ENCODE assay signal across 1 cellular context in genomic region chr21:36052860-36053766, GRCh38.
TF ChIP-seq lines count a peak whose summit lies in the region.

No MANE protein-coding gene starts in this region.

TF ChIP-seq in WTC11, 78 proteins besides CTCF, POLR2A, EP300 and RAD21 (continued from another document):
- TF ChIP-seq ATF6 (CRISPR knock-in tag; IDR thresholded peaks at IDR 0.05) (no peak), MLX (CRISPR knock-in tag; IDR thresholded peaks at IDR 0.05) (no peak), HMGA2 (CRISPR knock-in tag; IDR thresholded peaks at IDR 0.05) (no peak), TP53 (CRISPR knock-in tag; IDR thresholded peaks at IDR 0.05) (no peak), CBFB (CRISPR knock-in tag; IDR thresholded peaks at IDR 0.05; ENCODE audit: low read depth) (no peak), ZNF121 (CRISPR knock-in tag; IDR thresholded peaks at IDR 0.05) (no peak), NR2C2 (CRISPR knock-in tag; IDR thresholded peaks at IDR 0.05) (no peak), SP1 (CRISPR knock-in tag; conservative IDR thresholded peaks at IDR 0.05) (no peak), ZNF425 (CRISPR knock-in tag; conservative IDR thresholded peaks at IDR 0.05) (no peak), HMGXB4 (CRISPR knock-in tag; IDR thresholded peaks at IDR 0.05) (no peak)
